21 cellular contexts compared by ENCODE assay signal in the genomic region with DNA sequence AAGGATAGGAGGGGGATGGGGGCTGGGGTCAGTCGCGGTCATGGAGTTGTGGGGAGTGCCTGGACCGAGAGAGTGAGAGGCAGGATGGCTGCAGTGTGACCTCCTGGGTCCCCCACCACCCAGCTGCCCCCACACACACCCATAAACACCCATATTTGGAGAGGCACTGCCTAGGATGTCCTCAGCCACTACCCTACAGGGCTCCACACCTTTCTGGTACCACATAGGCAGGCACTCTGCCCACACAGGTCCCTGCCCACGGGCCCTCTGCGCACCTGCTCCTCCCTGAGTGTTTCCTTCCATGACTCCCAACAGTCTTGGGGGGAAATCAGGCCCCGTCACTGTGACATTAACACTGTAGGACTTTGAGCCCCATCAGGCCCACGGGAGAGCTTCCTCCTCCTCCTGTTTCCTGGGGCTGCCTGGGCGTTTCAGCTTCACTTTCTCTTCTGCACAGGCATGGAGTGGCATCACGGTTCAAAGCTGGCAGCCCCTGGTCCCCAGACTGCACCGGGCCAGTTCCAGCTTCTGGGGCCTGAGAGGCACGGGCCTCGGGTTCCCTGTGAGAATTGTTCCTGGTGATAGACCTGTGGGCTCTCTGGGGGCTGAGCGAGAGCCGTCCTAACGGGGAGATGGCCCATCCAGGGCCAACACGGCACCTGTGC.
DNase-seq lines count a peak whose midpoint lies in the region; ATAC-seq, FAIRE-seq and TF ChIP-seq lines count a peak whose summit lies in the region.
"Had no signal": no experiment of that assay in that cellular context is flagged by ENCODE, and none has a peak within 500 bp of the region (broad histone marks: within the 10 kb centered on the region; RNA-seq: fewer than 3 reads in every experiment).

No MANE protein-coding gene starts in this region.

- H3K4me1 ChIP-seq in BLaER1 (peaks cover 26% of the 10 kb centered on the region), kidney (ENCODE audit: control insufficient read depth in 1 of 2, insufficient read depth in 1 of 2, low read depth in 1 of 2, low read length in 2 of 2) (no peaks in the 10 kb centered on the region)
- peaks cover 0 to 24% (median 16%) of the 10 kb centered on the region in 10 experiments; a peak in 13 of 20 replicates for H3K4me1 ChIP-seq in BLaER1 treated with 17β-estradiol and CSF1 and Interleukin-3, amounts not matched to agents 10 nM and 100 nM

- H3K36me3 Mint-ChIP-seq in brain (no peaks in the 10 kb centered on the region), CD14-positive monocyte (no peaks in the 10 kb centered on the region)
- H3K36me3 Mint-ChIP-seq: CD8-positive, alpha-beta T cell had no signal

- H3K4me3 Mint-ChIP-seq in brain = no peak overlapping the region
- H3K4me3 Mint-ChIP-seq in CD14-positive monocyte = no peak overlapping the region
- H3K4me3 Mint-ChIP-seq: CD8-positive, alpha-beta T cell; HFFc6 had no signal

- H3K9me3 ChIP-seq in BLaER1 = no peaks in the 10 kb centered on the region
- H3K9me3 ChIP-seq in BLaER1 treated with 17β-estradiol and CSF1 and Interleukin-3, amounts not matched to agents 10 nM and 100 nM (replicated peaks in 1 of 11) = 0 out of 22 replicates have a peak, but pooled peaks cover 0 to under 1% (median 0%) of the 10 kb centered on the region in 11 experiments
- H3K9me3 ChIP-seq in kidney (ENCODE audit: control insufficient read depth in 1 of 2, low read length in 2 of 2) = no peaks in the 10 kb centered on the region
- H3K9me3 ChIP-seq: MG63, SJCRH30 had no signal

- ATAC-seq in GM21360 (IDR thresholded peaks at IDR 0.05; ENCODE audit: unreplicated experiment) = no peak
- ATAC-seq: CD8-positive, alpha-beta T cell; K562 had no signal

- TF ChIP-seq CTCF in brain (conservative IDR thresholded peaks at IDR 0.05) = no peak
- TF ChIP-seq CTCF in kidney (IDR thresholded peaks at IDR 0.05; ENCODE audit: borderline replicate concordance, extremely low read depth, insufficient read depth) = no peak
- TF ChIP-seq CTCF in CD14-positive monocyte (IDR thresholded peaks at IDR 0.05) = no peak

- intact Hi-C loops in kidney (cut with DNase I) (no loop called here), CD14-positive monocyte (cut with micrococcal nuclease) (no loop called here)

- DNase-seq in kidney (peak; percentile 59), CD14-positive monocyte (ENCODE audit: low spot score) (no peak), HuH-7.5 (ENCODE audit: low spot score) (no peak), GM12892 (ENCODE audit: insufficient read length) (no peak)
- DNase-seq: Calu3; CD8-positive, alpha-beta T cell; HFFc6; MG63; NCI-H1436; NCI-H2107; NCI-H446 treated with DMSO at 0.1 percent for 48 hours; NK-92 treated with Interleukin-12 subunit alpha and Interleukin-12 subunit beta, amount 100 ng/mL, for 24 hours; SJCRH30 had no signal

- H3K9me3 Mint-ChIP-seq in brain (peaks cover 0 to 7% (median 3%) of the 10 kb centered on the region in 5 experiments), CD14-positive monocyte (no peaks in the 10 kb centered on the region)
- H3K9me3 Mint-ChIP-seq: CD8-positive, alpha-beta T cell had no signal

- peak overlapping the region; percentile 44 for H3K4me2 ChIP-seq in BLaER1
- H3K4me2 ChIP-seq in BLaER1 treated with 17β-estradiol and CSF1 and Interleukin-3, amounts not matched to agents 10 nM and 100 nM = peak overlapping the region in 9 of 11 experiments; percentile 8 to 54 (median 50); a peak in 16 of 22 replicates

- no peaks in the 10 kb centered on the region for H4K20me1 ChIP-seq in BLaER1
- H4K20me1 ChIP-seq in BLaER1 treated with 17β-estradiol and CSF1 and Interleukin-3, amounts not matched to agents 10 nM and 100 nM = no peaks in the 10 kb centered on the region; a peak in 2 of 22 replicates

- H3K36me3 ChIP-seq in BLaER1 (no peaks in the 10 kb centered on the region), kidney (ENCODE audit: control insufficient read depth in 1 of 2, insufficient read depth in 2 of 2, low read length in 2 of 2) (no peaks in the 10 kb centered on the region)
- no peaks in the 10 kb centered on the region for H3K36me3 ChIP-seq in BLaER1 treated with 17β-estradiol and CSF1 and Interleukin-3, amounts not matched to agents 10 nM and 100 nM
- H3K36me3 ChIP-seq: MG63, SJCRH30 had no signal

- no peak for FAIRE-seq in kidney (lab: Jason Lieb, UNC)
- no peak for FAIRE-seq in GM12892 (lab: Jason Lieb, UNC)
- FAIRE-seq: GM12891, H54, K562 had no signal

- peaks cover 3% of the 10 kb centered on the region for H3K27me3 Mint-ChIP-seq in brain
- peaks cover 3 to 5% (median 4%) of the 10 kb centered on the region in 3 donors for H3K27me3 Mint-ChIP-seq in CD14-positive monocyte (ENCODE audit: low read depth in 3 of 3)

- H3K27ac ChIP-seq in BLaER1 (peak overlapping the region; percentile 7; the same call in 1 of the 2 replicates), kidney (ENCODE audit: low read depth in 2 of 2, low read length in 2 of 2) (no peak overlapping the region)
- H3K27ac ChIP-seq in BLaER1 treated with 17β-estradiol and CSF1 and Interleukin-3, amounts not matched to agents 10 nM and 100 nM = no peak overlapping the region
- H3K27ac ChIP-seq: RWPE1, SJCRH30 had no signal

- TF ChIP-seq POLR2A in GM12892 (IDR thresholded peaks at IDR 0.05; ENCODE audit: low read depth, low read length) = no peak

- H3K4me1 Mint-ChIP-seq in brain = peaks cover 52% of the 10 kb centered on the region
- no peaks in the 10 kb centered on the region for H3K4me1 Mint-ChIP-seq in CD14-positive monocyte

- H3K27ac Mint-ChIP-seq in brain = peak overlapping the region in 3 of 5 experiments; percentile 38 to 80 (median 57)
- H3K27ac Mint-ChIP-seq in CD14-positive monocyte = no peak overlapping the region
- H3K27ac Mint-ChIP-seq: CD8-positive, alpha-beta T cell; HFFc6 had no signal

- 0 out of 2 replicates have a peak overlapping the region, but pooled peaks have one; percentile 6 for H3K9ac ChIP-seq in BLaER1
- peak overlapping the region in 1 of 11 experiments; percentile 27; a peak in 1 of 22 replicates for H3K9ac ChIP-seq in BLaER1 treated with 17β-estradiol and CSF1 and Interleukin-3, amounts not matched to agents 10 nM and 100 nM
- H3K9ac ChIP-seq in kidney (ENCODE audit: low read length in 2 of 2) = no peak overlapping the region

- no peaks in the 10 kb centered on the region for H3K27me3 ChIP-seq in BLaER1
- no peaks in the 10 kb centered on the region for H3K27me3 ChIP-seq in BLaER1 treated with 17β-estradiol and CSF1 and Interleukin-3, amounts not matched to agents 10 nM and 100 nM
- H3K27me3 ChIP-seq: MG63 had no signal

- H3K4me3 ChIP-seq in BLaER1 = no peak overlapping the region
- H3K4me3 ChIP-seq in BLaER1 treated with 17β-estradiol and CSF1 and Interleukin-3, amounts not matched to agents 10 nM and 100 nM = no peak overlapping the region
- no peak overlapping the region for H3K4me3 ChIP-seq in kidney (ENCODE audit: low read length in 2 of 2)
- H3K4me3 ChIP-seq: K562, MG63, SJCRH30 had no signal

Comparison
In these comparisons a context has a peak if more than half of its experiments do, and no peak if none do; other contexts are left out.
1. H3K27ac Mint-ChIP-seq: peak in brain (3 of 5); none in CD14-positive monocyte (0 of 7).